Comparison of ENCODE assay signal across 16 cellular contexts in the genomic region with DNA sequence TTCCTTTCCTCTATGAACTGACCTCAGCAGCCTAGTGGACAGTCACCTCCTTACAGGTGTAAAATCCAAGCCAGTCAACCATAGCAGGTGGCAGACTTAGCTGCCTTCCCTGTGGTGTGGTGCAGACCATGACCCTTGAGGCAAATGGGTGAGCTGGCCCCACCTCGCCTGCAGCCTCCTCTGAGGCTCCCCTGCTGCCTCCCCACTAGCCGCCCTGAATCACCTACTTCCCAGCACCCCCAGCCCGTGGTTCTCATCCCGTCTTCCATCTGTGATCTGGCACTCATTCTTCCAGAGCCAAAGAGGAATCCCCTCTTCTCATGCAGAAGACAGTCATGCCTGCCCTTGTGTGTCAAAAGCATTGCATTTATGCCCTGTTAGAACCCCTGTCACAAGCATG. TPM values are rescaled to one million over a fixed set of nuclear protein-coding genes. Genes with fewer than 3 reads are reported as not detected.
DNase-seq lines count a peak whose midpoint lies in the region; ATAC-seq and TF ChIP-seq lines count a peak whose summit lies in the region.
"Had no signal": no experiment of that assay in that cellular context is flagged by ENCODE, and none has a peak within 500 bp of the region (broad histone marks: within the 10 kb centered on the region; RNA-seq: fewer than 3 reads in every experiment).

No MANE protein-coding gene starts in this region.

- H2BK12ac ChIP-seq in H9 (ENCODE audit: insufficient read length, low read depth, low read length): no peak overlapping the region

- peaks cover 23% of the 10 kb centered on the region for H3K36me3 ChIP-seq in BLaER1

- 0 out of 7 replicates have a peak overlapping the region, but pooled peaks of 1 of the 3 experiments have one; percentile 27 for H3K27ac Mint-ChIP-seq in H9
- no peak overlapping the region for H3K27ac Mint-ChIP-seq in activated B cell treated with CpG ODN at 0.5 μM for 24 hours
- peak overlapping the region in 3 of 6 donors; percentile 67 to 83 (median 75) for H3K27ac Mint-ChIP-seq in naive B cell

- no peak overlapping the region; the same call in 1 of the 2 replicates for H3K9ac ChIP-seq in BLaER1
- no peak overlapping the region for H3K9ac ChIP-seq in H9 (ENCODE audit: extremely low read depth, insufficient read length, low read length)
- H3K9ac ChIP-seq: GM23248, KMS-11 had no signal

- no peak overlapping the region for H4K5ac ChIP-seq in H9 (ENCODE audit: insufficient read length, low read depth, low read length)

- POLR2A ChIA-PET in activated B cell treated with CpG ODN at 0.5 μM for 24 hours (lab: Charles Lee): interaction anchor here (0.6 kb wide), 1 partner anchor 1903 kb away, joined by 3 read pairs; no protein-coding TSS in a partner anchor

- no peak overlapping the region for H3K18ac ChIP-seq in H9 (ENCODE audit: insufficient read length, low read depth, low read length)

- H3K56ac ChIP-seq in H9 (ENCODE audit: insufficient read length, low read depth, low read length): no peak overlapping the region

- H3K4me3 Mint-ChIP-seq in H9 (no peak overlapping the region), activated B cell treated with CpG ODN at 0.5 μM for 24 hours (no peak overlapping the region), naive B cell (peak overlapping the region in 6 of 8 donors; percentile 15 to 89 (median 54))

- H3T11ph ChIP-seq in H9 (ENCODE audit: low read length): no peak overlapping the region

- H4K8ac ChIP-seq in H9 (replicated peaks; ENCODE audit: insufficient read length, low read depth, low read length): no peak overlapping the region

- H4K20me1 ChIP-seq in BLaER1 (peaks cover 42% of the 10 kb centered on the region), H9 (ENCODE audit: control insufficient read depth, insufficient read depth, insufficient read length) (no peaks in the 10 kb centered on the region)

- H3K4me2 ChIP-seq in BLaER1 (peak overlapping the region; percentile 96), H9 (ENCODE audit: insufficient read depth, insufficient read length, low read length) (no peak overlapping the region)
- H3K4me2 ChIP-seq: A549, KMS-11 had no signal

- H3K79me1 ChIP-seq in H9 (ENCODE audit: insufficient read depth, low read depth, low read length, poor library complexity, severe bottlenecking): no peaks in the 10 kb centered on the region

- H3K4ac ChIP-seq in H9 (ENCODE audit: low read depth, low read length): no peak overlapping the region

- no peak overlapping the region for H2AFZ ChIP-seq in H9 (ENCODE audit: low read length)
- H2AFZ ChIP-seq: GM23248 had no signal

- no peak overlapping the region for H2BK20ac ChIP-seq in H9 (ENCODE audit: low read depth, low read length, poor library complexity, severe bottlenecking)

- no peaks in the 10 kb centered on the region for H3K23me2 ChIP-seq in H9 (ENCODE audit: insufficient read length, low read depth, low read length, poor library complexity, severe bottlenecking)

- no CpG with 5 or more reads among the region's 4 CpGs for WGBS in H9 (ENCODE audit: extremely low coverage, insufficient read length, low lambda C conversion rate)

- peak; percentile 13 for ATAC-seq in activated B cell treated with CpG ODN at 0.5 μM for 24 hours (ENCODE audit: low read depth)
- peak; percentile 15 to 21 for ATAC-seq in naive B cell (ENCODE audit: low read depth in 2 of 2)
- no peak for ATAC-seq in HG02571 (IDR thresholded peaks at IDR 0.05; ENCODE audit: unreplicated experiment)
- no peak for ATAC-seq in HG03432 (IDR thresholded peaks at IDR 0.05; ENCODE audit: unreplicated experiment)
- ATAC-seq: A549 had no signal

- H3K14ac ChIP-seq in H9 (ENCODE audit: insufficient read depth, low read length): no peak overlapping the region

- no peak overlapping the region for H3K23ac ChIP-seq in H9 (ENCODE audit: insufficient read length, low read depth, low read length)

- H3K9me3 ChIP-seq in BLaER1 (no peaks in the 10 kb centered on the region), H9 (ENCODE audit: control insufficient read depth, low read depth, low read length) (no peaks in the 10 kb centered on the region)
- H3K9me3 ChIP-seq: A549 had no signal

- CTCF ChIA-PET in activated B cell treated with CpG ODN at 0.5 μM for 24 hours (lab: Charles Lee): interaction anchor here (1.0 to 1.7 kb wide), 5 partner anchors 15 to 198 kb away, joined by 4 to 8 read pairs (median 6); no protein-coding TSS in a partner anchor

- no peaks in the 10 kb centered on the region for H3K9me3 Mint-ChIP-seq in H9
- no peaks in the 10 kb centered on the region for H3K9me3 Mint-ChIP-seq in activated B cell treated with CpG ODN at 0.5 μM for 24 hours
- no peaks in the 10 kb centered on the region for H3K9me3 Mint-ChIP-seq in naive B cell

- no peak overlapping the region for H2BK5ac ChIP-seq in H9 (ENCODE audit: insufficient read length, low read length)

- H3K4me1 ChIP-seq in BLaER1: peaks cover 99% of the 10 kb centered on the region
- no peaks in the 10 kb centered on the region; the same call in 1 of the 2 replicates for H3K4me1 ChIP-seq in H9 (ENCODE audit: insufficient read depth, low read length)
- H3K4me1 ChIP-seq: A549 had no signal

- H3K36me3 Mint-ChIP-seq in H9 (ENCODE audit: insufficient read depth in 1 of 3, low read depth in 3 of 3) (peaks cover 22 to 67% (median 32%) of the 10 kb centered on the region in 3 experiments), activated B cell treated with CpG ODN at 0.5 μM for 24 hours (ENCODE audit: low read depth) (no peaks in the 10 kb centered on the region), naive B cell (no peaks in the 10 kb centered on the region)

- H3K27me3 Mint-ChIP-seq in H9 (ENCODE audit: low read depth) (peaks cover 2% of the 10 kb centered on the region), activated B cell treated with CpG ODN at 0.5 μM for 24 hours (peaks cover 28% of the 10 kb centered on the region), naive B cell (peaks cover 16 to 22% (median 18%) of the 10 kb centered on the region in 3 donors)

- H3K4me3 ChIP-seq in BLaER1: peak overlapping the region; percentile 53
- H3K4me3 ChIP-seq: A549, GM23248 had no signal

- no peak overlapping the region for H2AK5ac ChIP-seq in H9 (ENCODE audit: insufficient read length, low read length)

- no peak for TF ChIP-seq CTCF in H9 (conservative IDR thresholded peaks at IDR 0.05)
- no peak for TF ChIP-seq CTCF in activated B cell treated with CpG ODN at 0.5 μM for 24 hours (IDR thresholded peaks at IDR 0.05)

- intact Hi-C loops in activated B cell treated with CpG ODN at 0.5 μM for 24 hours (cut with micrococcal nuclease): loop anchor here (1.0 kb wide), 1 partner anchor 30 kb away; no protein-coding TSS in a partner anchor

- H3K27me3 ChIP-seq in BLaER1 (0 out of 2 replicates have a peak, but pooled peaks cover 3% of the 10 kb centered on the region), H9 (ENCODE audit: insufficient read depth, low read length) (no peaks in the 10 kb centered on the region)

- H3K4me1 Mint-ChIP-seq in H9 (peaks cover 9% of the 10 kb centered on the region in 2 experiments), activated B cell treated with CpG ODN at 0.5 μM for 24 hours (peaks cover 25% of the 10 kb centered on the region), naive B cell (peaks cover 26 to 38% (median 27%) of the 10 kb centered on the region in 3 donors)

- no peaks in the 10 kb centered on the region for H3K79me2 ChIP-seq in H9 (ENCODE audit: insufficient read depth, low read length)

- peak overlapping the region; percentile 31; the same call in 1 of the 2 replicates for H3K27ac ChIP-seq in BLaER1
- no peak overlapping the region for H3K27ac ChIP-seq in H9 (ENCODE audit: insufficient read length, low read depth, low read length)
- H3K27ac ChIP-seq: A549, GM23248, KMS-11 had no signal

- no peak overlapping the region for H2BK15ac ChIP-seq in H9 (ENCODE audit: low read depth, low read length)

- H2BK120ac ChIP-seq in H9 (ENCODE audit: low read depth, low read length, poor library complexity, severe bottlenecking): no peak overlapping the region

- no peak overlapping the region for H4K91ac ChIP-seq in H9 (ENCODE audit: insufficient read length, low read depth, low read length)

- DNase-seq in H9 (peak; percentile 24), activated B cell treated with CpG ODN at 0.5 μM for 24 hours (no peak), naive B cell (no peak), NOMO-1 (lab: John Stamatoyannopoulos, UW; ENCODE audit: unreplicated experiment in 2 of 2) (no peak), D341Med (ENCODE audit: low spot score) (no peak)
- DNase-seq: COR-L47, DMS53, GM23248, NCI-H1048, NCI-H2227 treated with DMSO at 0.1 percent for 48 hours, NCI-H524 treated with DMSO at 0.1 percent for 48 hours had no signal

RNA-seq across cellular contexts. Expression of gene TSPAN9, which starts 34.4 kb away (rescaled TPM):
- total RNA-seq in H9 (2021): 16.8 and 19.0 TPM in 2 replicates
- total RNA-seq in activated B cell treated with CpG ODN at 0.5 μM for 24 hours: 0.20 and 0.54 TPM in 2 replicates
- polyA plus RNA-seq in naive B cell (ENCODE audit: low read depth in 6 of 6): under 1 TPM in 4 of 6 donors, not detected in 2; 0.26 to 0.49 (median 0.41) TPM

Comparison
In these comparisons a context has a peak if more than half of its experiments do, and no peak if none do; other contexts are left out.
1. H3K4me3 Mint-ChIP-seq: peak in naive B cell (6 of 8); none in H9 (0 of 2) and activated B cell treated with CpG ODN at 0.5 μM for 24 hours (single experiment).
2. ATAC-seq: peak in activated B cell treated with CpG ODN at 0.5 μM for 24 hours (single experiment) and naive B cell (2 of 2); none in HG02571 (single experiment) and HG03432 (single experiment).
3. RNA of gene TSPAN9, which starts 34.4 kb away (total RNA-seq): 16.8 to 19.0 TPM in H9; 0.20 to 0.54 TPM in activated B cell treated with CpG ODN at 0.5 μM for 24 hours; every median in the first group is over 10 times any median in the second.